ENCODE assay signal across 1 cellular context in genomic region chr14:30572237-30572636, GRCh38.
TF ChIP-seq lines count a peak whose summit lies in the region.

No MANE protein-coding gene starts in this region.

TF ChIP-seq in HepG2, 621 proteins besides CTCF, POLR2A, EP300 and RAD21 (continued from another document):
- TF ChIP-seq PRDM15 (CRISPR knock-in tag; IDR thresholded peaks at IDR 0.05): no peak
- no peak for TF ChIP-seq ZBTB46 (CRISPR knock-in tag; IDR thresholded peaks at IDR 0.05; ENCODE audit: borderline replicate concordance)
